Comparison of ENCODE assay signal across 31 cellular contexts in the genomic region with DNA sequence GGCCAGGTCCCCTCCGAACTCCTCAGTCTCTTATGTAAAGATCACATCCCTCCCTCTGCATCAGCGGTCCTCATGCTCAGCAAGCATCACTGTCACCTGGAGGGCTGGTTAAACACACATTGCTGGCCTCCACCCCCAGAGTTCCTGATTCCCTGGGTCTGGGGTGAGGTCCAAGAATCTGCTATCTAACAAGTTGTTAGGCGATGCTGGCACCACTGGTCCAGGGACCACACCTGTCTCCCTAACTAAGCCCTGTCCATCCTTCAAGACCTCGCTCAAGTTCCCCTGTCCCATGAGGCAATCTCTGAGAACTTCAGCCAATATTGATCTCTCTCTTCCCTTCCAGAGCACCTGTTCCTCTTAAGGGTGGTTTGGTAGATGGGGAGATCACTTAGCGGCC. TPM values are rescaled to one million over a fixed set of nuclear protein-coding genes. Genes with fewer than 3 reads are reported as not detected.
DNase-seq lines count a peak whose midpoint lies in the region; ATAC-seq and TF ChIP-seq lines count a peak whose summit lies in the region.
"Had no signal": no experiment of that assay in that cellular context is flagged by ENCODE, and none has a peak within 500 bp of the region (broad histone marks: within the 10 kb centered on the region; RNA-seq: fewer than 3 reads in every experiment).

No MANE protein-coding gene starts in this region.

- H3K36me3 ChIP-seq in right atrium auricular region = no peaks in the 10 kb centered on the region
- no peaks in the 10 kb centered on the region for H3K36me3 ChIP-seq in neural progenitor cell
- no peaks in the 10 kb centered on the region for H3K36me3 ChIP-seq in transverse colon
- no peaks in the 10 kb centered on the region for H3K36me3 ChIP-seq in CD8-positive, alpha-beta T cell (ENCODE audit: insufficient read depth, low read length)
- H3K36me3 ChIP-seq: BLaER1, neutrophil, thyroid gland had no signal

- in situ Hi-C loops in transverse colon (cut with MboI; ENCODE audit: low pct_ligation_motif_present in 1 of 4, low pct_unique_long_range_greater_than_20kb in 1 of 4, low sequenced_read_pairs in 3 of 4) = no loop called here

- TF ChIP-seq POLR2A in transverse colon (IDR thresholded peaks at IDR 0.05) = no peak

- peak overlapping the region; percentile 70 to 86 for H3K27ac ChIP-seq in right atrium auricular region
- no peak overlapping the region for H3K27ac ChIP-seq in neural progenitor cell
- peak overlapping the region; percentile 86 to 91 (median 88) for H3K27ac ChIP-seq in transverse colon
- no peak overlapping the region for H3K27ac ChIP-seq in CD8-positive, alpha-beta T cell (ENCODE audit: low read depth, low read length)
- H3K27ac ChIP-seq: BLaER1, HL-60, neutrophil, PC-9 had no signal

- peaks cover 54% of the 10 kb centered on the region for H3K4me1 Mint-ChIP-seq in dendritic cell treated with granulocyte-macrophage colony-stimulating factor and Interleukin-4, amounts not matched to agents 40 ng/mL and 50 ng/mL, for 4 days (ENCODE audit: low read depth)
- peaks cover 85% of the 10 kb centered on the region for H3K4me1 Mint-ChIP-seq in neural progenitor cell
- H3K4me1 Mint-ChIP-seq in CD8-positive, alpha-beta T cell (ENCODE audit: low read depth) = no peaks in the 10 kb centered on the region

- POLR2A ChIA-PET in CD8-positive, alpha-beta T cell (lab: Charles Lee) = no interaction called here

- no peaks in the 10 kb centered on the region for H3K27me3 ChIP-seq in right atrium auricular region
- no peaks in the 10 kb centered on the region for H3K27me3 ChIP-seq in neural progenitor cell
- no peaks in the 10 kb centered on the region for H3K27me3 ChIP-seq in transverse colon
- no peaks in the 10 kb centered on the region for H3K27me3 ChIP-seq in CD8-positive, alpha-beta T cell (ENCODE audit: insufficient read depth, low read length)
- H3K27me3 ChIP-seq: BLaER1, neutrophil, thyroid gland had no signal

- no peak overlapping the region for H2AFZ ChIP-seq in neural progenitor cell (replicated peaks)
- H2AFZ ChIP-seq: PC-9 had no signal

- CTCF ChIA-PET in CD8-positive, alpha-beta T cell (lab: Charles Lee) = interaction anchor here (1.9 kb wide), 1 partner anchor 19 kb away, joined by 6 read pairs; no protein-coding TSS in a partner anchor

- H3K9ac ChIP-seq in neural progenitor cell = no peak overlapping the region
- H3K9ac ChIP-seq: BLaER1 had no signal

- DNase-seq in right atrium auricular region (ENCODE audit: low spot score) = no peak
- DNase-seq in Right ventricle myocardium inferior (ENCODE audit: missing footprints) = no peak
- DNase-seq in neural progenitor cell (ENCODE audit: low spot score) = no peak
- DNase-seq in transverse colon = no peak
- no peak for DNase-seq in CD8-positive, alpha-beta T cell
- DNase-seq in A172 (ENCODE audit: low spot score) = no peak
- DNase-seq: ACHN; activated CD8-positive, alpha-beta T cell treated with anti-CD3 and anti-CD28 coated beads for 36 hours; activated effector memory CD4-positive, alpha-beta T cell treated with anti-CD3 and anti-CD28 coated beads, Interleukin-2, amount 50 U/mL, for 16 hours; activated T-cell treated with anti-CD3 and anti-CD28 coated beads for 4 hours; COR-L47; DMS79 treated with DMSO at 0.1 percent for 48 hours; effector memory CD8-positive, alpha-beta T cell; H7; islet precursor cell; Kasumi-1; NCI-H187; NCI-H446; NK-92 treated with Interleukin-12 subunit alpha and Interleukin-12 subunit beta, amount 100 ng/mL, for 24 hours; PC-9; stimulated activated CD4-positive, alpha-beta T cell treated with anti-CD3 and anti-CD28 coated beads, Interleukin-2, amount 100 ng/mL, for 24 hours; thyroid gland had no signal

- TF ChIP-seq CTCF in right atrium auricular region (IDR thresholded peaks at IDR 0.05) = no peak
- TF ChIP-seq CTCF in neural progenitor cell (IDR thresholded peaks at IDR 0.05) = no peak
- TF ChIP-seq CTCF in transverse colon (IDR thresholded peaks at IDR 0.05) = no peak
- no peak for TF ChIP-seq CTCF in CD8-positive, alpha-beta T cell (IDR thresholded peaks at IDR 0.05)

- peaks cover 59% of the 10 kb centered on the region for H3F3A ChIP-seq in neural progenitor cell (ENCODE audit: low read depth)

- peaks cover 0 to 55% of the 10 kb centered on the region in 2 donors for H3K4me1 ChIP-seq in right atrium auricular region
- H3K4me1 ChIP-seq in neural progenitor cell = peaks cover 67% of the 10 kb centered on the region
- peaks cover 35 to 72% (median 41%) of the 10 kb centered on the region in 4 donors for H3K4me1 ChIP-seq in transverse colon
- H3K4me1 ChIP-seq in CD8-positive, alpha-beta T cell (ENCODE audit: insufficient read depth, low read length) = no peaks in the 10 kb centered on the region

- WGBS in transverse colon (ENCODE audit: low coverage in 1 of 2), 2 donors = 90 to 100% methylated on average over 1 to 5 of the region's 5 CpGs

- H3K36me3 Mint-ChIP-seq in dendritic cell treated with granulocyte-macrophage colony-stimulating factor and Interleukin-4, amounts not matched to agents 40 ng/mL and 50 ng/mL, for 4 days (ENCODE audit: low read depth) = peaks cover 21% of the 10 kb centered on the region
- peaks cover 3% of the 10 kb centered on the region for H3K36me3 Mint-ChIP-seq in neural progenitor cell
- H3K36me3 Mint-ChIP-seq in CD8-positive, alpha-beta T cell = no peaks in the 10 kb centered on the region

- H3K9me3 ChIP-seq in right atrium auricular region (no peaks in the 10 kb centered on the region), neural progenitor cell (ENCODE audit: low read depth) (no peaks in the 10 kb centered on the region), transverse colon (no peaks in the 10 kb centered on the region)
- H3K9me3 ChIP-seq in CD8-positive, alpha-beta T cell (ENCODE audit: low read length) = no peaks in the 10 kb centered on the region
- H3K9me3 ChIP-seq: BLaER1, neutrophil, thyroid gland had no signal

- H3K27me3 Mint-ChIP-seq in dendritic cell treated with granulocyte-macrophage colony-stimulating factor and Interleukin-4, amounts not matched to agents 40 ng/mL and 50 ng/mL, for 4 days = no peaks in the 10 kb centered on the region
- peaks cover 7% of the 10 kb centered on the region for H3K27me3 Mint-ChIP-seq in neural progenitor cell (ENCODE audit: insufficient read depth, low read depth)
- H3K27me3 Mint-ChIP-seq in CD8-positive, alpha-beta T cell (ENCODE audit: low read depth) = no peaks in the 10 kb centered on the region

- H3K4me3 ChIP-seq in right atrium auricular region = no peak overlapping the region
- no peak overlapping the region for H3K4me3 ChIP-seq in neural progenitor cell
- H3K4me3 ChIP-seq in transverse colon = no peak overlapping the region
- H3K4me3 ChIP-seq in CD8-positive, alpha-beta T cell (ENCODE audit: low read depth, low read length) = no peak overlapping the region
- H3K4me3 ChIP-seq: BLaER1, PC-9, skin epidermis, thyroid gland had no signal

- H3K79me2 ChIP-seq in neural progenitor cell (ENCODE audit: low read depth) = peaks cover 11% of the 10 kb centered on the region

- no peak overlapping the region for H3K4me3 Mint-ChIP-seq in dendritic cell treated with granulocyte-macrophage colony-stimulating factor and Interleukin-4, amounts not matched to agents 40 ng/mL and 50 ng/mL, for 4 days
- peak overlapping the region; percentile 1 for H3K4me3 Mint-ChIP-seq in neural progenitor cell
- no peak overlapping the region for H3K4me3 Mint-ChIP-seq in CD8-positive, alpha-beta T cell
- H3K4me3 Mint-ChIP-seq: activated CD8-positive, alpha-beta T cell treated with anti-CD3 and anti-CD28 coated beads for 36 hours; effector memory CD8-positive, alpha-beta T cell had no signal

- peak overlapping the region; percentile 76 for H3K4me2 ChIP-seq in neural progenitor cell
- H3K4me2 ChIP-seq: BLaER1 had no signal

- peaks cover 3% of the 10 kb centered on the region for H4K20me1 ChIP-seq in neural progenitor cell (ENCODE audit: low read depth)
- H4K20me1 ChIP-seq: BLaER1 had no signal

- no peaks in the 10 kb centered on the region for H3K9me3 Mint-ChIP-seq in dendritic cell treated with granulocyte-macrophage colony-stimulating factor and Interleukin-4, amounts not matched to agents 40 ng/mL and 50 ng/mL, for 4 days
- no peaks in the 10 kb centered on the region for H3K9me3 Mint-ChIP-seq in neural progenitor cell
- H3K9me3 Mint-ChIP-seq in CD8-positive, alpha-beta T cell = no peaks in the 10 kb centered on the region
- H3K9me3 Mint-ChIP-seq: activated CD8-positive, alpha-beta T cell treated with anti-CD3 and anti-CD28 coated beads for 36 hours; effector memory CD8-positive, alpha-beta T cell had no signal

- TF ChIP-seq EP300 in transverse colon (IDR thresholded peaks at IDR 0.05; ENCODE audit: low read depth) = no peak

- intact Hi-C loops in Right ventricle myocardium inferior (cut with DNase I) = no loop called here
- intact Hi-C loops in dendritic cell treated with granulocyte-macrophage colony-stimulating factor and Interleukin-4, amounts not matched to agents 40 ng/mL and 50 ng/mL, for 4 days (cut with micrococcal nuclease) = no loop called here
- intact Hi-C loops in transverse colon (cut with DNase I; ENCODE audit: low total_unique reads) = no loop called here
- intact Hi-C loops in CD8-positive, alpha-beta T cell (cut with DNase I, micrococcal nuclease) = loop anchor here in 1 of 2 experiments (10.0 kb wide), 1 partner anchor 264 kb away; no protein-coding TSS in a partner anchor

- ATAC-seq in Right ventricle myocardium inferior = no peak
- no peak for ATAC-seq in CD8-positive, alpha-beta T cell
- no peak for ATAC-seq in GM21723 (IDR thresholded peaks at IDR 0.05; ENCODE audit: unreplicated experiment)
- ATAC-seq: activated CD4-positive, CD25-positive, alpha-beta regulatory T cell treated with anti-CD3 and anti-CD28 coated beads, Interleukin-2, amount 50 U/mL, for 24 hours; activated CD8-positive, alpha-beta T cell treated with anti-CD3 and anti-CD28 coated beads for 36 hours; effector memory CD8-positive, alpha-beta T cell; esophagus mucosa; HepG2 had no signal

- peak overlapping the region; percentile 47 for H3K27ac Mint-ChIP-seq in dendritic cell treated with granulocyte-macrophage colony-stimulating factor and Interleukin-4, amounts not matched to agents 40 ng/mL and 50 ng/mL, for 4 days
- peak overlapping the region; percentile 16 for H3K27ac Mint-ChIP-seq in neural progenitor cell
- H3K27ac Mint-ChIP-seq in CD8-positive, alpha-beta T cell = no peak overlapping the region
- H3K27ac Mint-ChIP-seq: activated CD8-positive, alpha-beta T cell treated with anti-CD3 and anti-CD28 coated beads for 36 hours; effector memory CD8-positive, alpha-beta T cell had no signal

RNA-seq across cellular contexts. Expression of gene CUEDC1, which starts 44.2 kb away (rescaled TPM):
- total RNA-seq in right atrium auricular region (10 to 100 TPM; 32.5 to 33.3 TPM), Right ventricle myocardium inferior (49.1 TPM), neural progenitor cell (ENCODE audit: low replicate concordance) (8.8 and 14.7 TPM in 2 replicates), transverse colon (10 to 100 TPM; 20.2 to 27.3 (median 24.6) TPM)
- under 1 TPM in 1 of 2 experiments, not detected in 1; 0.22 TPM for total RNA-seq in CD8-positive, alpha-beta T cell
- 8.0 and 11.6 TPM in 2 replicates for total RNA-seq in A172 (2014; rRNA removed; shearing (Covaris generic))

Comparison
In these comparisons a context has a peak if more than half of its experiments do, and no peak if none do; other contexts are left out.
1. H3K27ac ChIP-seq: peak in right atrium auricular region (2 of 2) and transverse colon (4 of 4); none in neural progenitor cell (single experiment) and CD8-positive, alpha-beta T cell (single experiment).